Comparison of ENCODE assay signal across 11 cellular contexts in the genomic region with DNA sequence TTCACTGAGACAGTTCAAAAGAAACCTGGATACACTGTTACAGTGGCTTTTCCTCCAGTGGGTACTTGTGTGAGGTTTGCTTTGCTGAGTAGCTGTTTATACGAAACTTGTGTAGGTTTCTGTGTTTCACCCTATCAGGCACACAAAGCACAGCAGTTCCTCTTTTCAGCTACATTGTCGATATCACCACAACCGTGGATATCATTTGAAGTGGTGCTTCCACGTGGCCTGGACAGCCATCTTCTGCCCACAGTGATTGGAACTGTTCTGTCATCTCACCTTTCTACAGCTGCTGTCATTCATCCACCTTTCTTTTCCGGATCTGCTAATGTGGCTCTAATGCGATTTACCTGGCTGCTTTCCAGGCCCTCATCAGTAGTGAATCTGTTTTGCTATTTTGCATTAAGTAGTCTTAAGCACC.
DNase-seq lines count a peak whose midpoint lies in the region; ATAC-seq and TF ChIP-seq lines count a peak whose summit lies in the region.
"Had no signal": no experiment of that assay in that cellular context is flagged by ENCODE, and none has a peak within 500 bp of the region (broad histone marks: within the 10 kb centered on the region; RNA-seq: fewer than 3 reads in every experiment).

No MANE protein-coding gene starts in this region.

- H3K9me3 Mint-ChIP-seq in WTC11 = no peaks in the 10 kb centered on the region
- peaks cover 0 to 8% (median 2%) of the 10 kb centered on the region in 11 donors for H3K9me3 Mint-ChIP-seq in naive thymus-derived CD4-positive, alpha-beta T cell

- H3K27me3 ChIP-seq in osteoblast (ENCODE audit: insufficient read depth, low read length) = no peaks in the 10 kb centered on the region
- no peaks in the 10 kb centered on the region for H3K27me3 ChIP-seq in naive thymus-derived CD4-positive, alpha-beta T cell (ENCODE audit: control insufficient read depth in 2 of 2, insufficient read depth in 2 of 2, low read length in 2 of 2)
- H3K27me3 ChIP-seq: suprapubic skin had no signal

- H2AFZ ChIP-seq in osteoblast (ENCODE audit: low read length) = no peak overlapping the region

- H3K4me2 ChIP-seq in osteoblast (ENCODE audit: insufficient read depth, low read length) = no peak overlapping the region

- H3K27ac ChIP-seq in osteoblast (ENCODE audit: low read depth, low read length) = no peak overlapping the region
- H3K27ac ChIP-seq in naive thymus-derived CD4-positive, alpha-beta T cell (ENCODE audit: low read depth, low read length) = no peak overlapping the region
- H3K27ac ChIP-seq: coronary artery, suprapubic skin had no signal

- H3K79me2 ChIP-seq in osteoblast (ENCODE audit: insufficient read depth, low read length) = no peaks in the 10 kb centered on the region

- no peaks in the 10 kb centered on the region for H3K36me3 Mint-ChIP-seq in WTC11
- H3K36me3 Mint-ChIP-seq in naive thymus-derived CD4-positive, alpha-beta T cell = no peaks in the 10 kb centered on the region

- POLR2A ChIA-PET in WTC11 (lab: Charles Lee) = no interaction called here
- POLR2A ChIA-PET in naive thymus-derived CD4-positive, alpha-beta T cell (lab: Charles Lee) = no interaction called here

- ATAC-seq in GM18517 (IDR thresholded peaks at IDR 0.05; ENCODE audit: unreplicated experiment) (peak; percentile 82), HG02763 (IDR thresholded peaks at IDR 0.05; ENCODE audit: unreplicated experiment) (peak; percentile 80), WTC11 (no peak), GM21423 (IDR thresholded peaks at IDR 0.05; ENCODE audit: unreplicated experiment) (no peak)
- ATAC-seq in naive thymus-derived CD4-positive, alpha-beta T cell = no peak

- H3K9me3 ChIP-seq in osteoblast (ENCODE audit: low read depth, low read length) = no peaks in the 10 kb centered on the region
- no peaks in the 10 kb centered on the region for H3K9me3 ChIP-seq in naive thymus-derived CD4-positive, alpha-beta T cell (ENCODE audit: control insufficient read depth in 2 of 3, low read length in 3 of 3)
- H3K9me3 ChIP-seq: suprapubic skin had no signal

- intact Hi-C loops in naive thymus-derived CD4-positive, alpha-beta T cell (cut with micrococcal nuclease) = no loop called here

- no peaks in the 10 kb centered on the region for H4K20me1 ChIP-seq in osteoblast (ENCODE audit: insufficient read depth, low read length)

- no peak overlapping the region for H3K4me3 ChIP-seq in osteoblast (ENCODE audit: insufficient read depth, low read length)
- no peak overlapping the region for H3K4me3 ChIP-seq in naive thymus-derived CD4-positive, alpha-beta T cell (ENCODE audit: low read length)
- H3K4me3 ChIP-seq: coronary artery, suprapubic skin had no signal

- CTCF ChIA-PET in WTC11 (lab: Charles Lee) = no interaction called here
- CTCF ChIA-PET in naive thymus-derived CD4-positive, alpha-beta T cell (lab: Charles Lee) = interaction anchor here (0.6 kb wide), 1 partner anchor 28 kb away, joined by 3 read pairs; no protein-coding TSS in a partner anchor

- no peaks in the 10 kb centered on the region for H3K27me3 Mint-ChIP-seq in WTC11 (ENCODE audit: low read depth)
- no peaks in the 10 kb centered on the region for H3K27me3 Mint-ChIP-seq in naive thymus-derived CD4-positive, alpha-beta T cell

- TF ChIP-seq CTCF in WTC11 (IDR thresholded peaks at IDR 0.05) (no peak), osteoblast (IDR thresholded peaks at IDR 0.05; ENCODE audit: extremely low read depth, low read depth, low read length) (no peak)

- peaks cover 8% of the 10 kb centered on the region for H3K4me1 Mint-ChIP-seq in WTC11
- no peaks in the 10 kb centered on the region for H3K4me1 Mint-ChIP-seq in naive thymus-derived CD4-positive, alpha-beta T cell

- no peaks in the 10 kb centered on the region for H3K4me1 ChIP-seq in osteoblast (ENCODE audit: insufficient read depth, low read length)
- H3K4me1 ChIP-seq in naive thymus-derived CD4-positive, alpha-beta T cell (ENCODE audit: control insufficient read depth in 2 of 2, insufficient read depth in 2 of 2, low read length in 2 of 2) = no peaks in the 10 kb centered on the region
- H3K4me1 ChIP-seq: suprapubic skin had no signal

- no peaks in the 10 kb centered on the region for H3K36me3 ChIP-seq in osteoblast (ENCODE audit: insufficient read depth, low read length)
- H3K36me3 ChIP-seq in naive thymus-derived CD4-positive, alpha-beta T cell (ENCODE audit: control insufficient read depth in 2 of 3, insufficient read depth in 3 of 3, low read length in 3 of 3) = no peaks in the 10 kb centered on the region
- H3K36me3 ChIP-seq: suprapubic skin had no signal

- DNase-seq in NCI-H1092 treated with DMSO at 0.1 percent for 48 hours (lab: John Stamatoyannopoulos, UW) = peak; percentile 76
- DNase-seq in WTC11 (ENCODE audit: low spot score) = no peak
- no peak for DNase-seq in NCI-H2227 (lab: John Stamatoyannopoulos, UW; ENCODE audit: unreplicated experiment)
- no peak for DNase-seq in osteoblast (ENCODE audit: insufficient read length, low spot score, missing footprints)
- DNase-seq in naive thymus-derived CD4-positive, alpha-beta T cell = no peak
- DNase-seq: MV-4-11 had no signal

- H3K27ac Mint-ChIP-seq in WTC11 = 0 out of 2 replicates have a peak overlapping the region, but pooled peaks have one; percentile 9
- no peak overlapping the region for H3K27ac Mint-ChIP-seq in naive thymus-derived CD4-positive, alpha-beta T cell

- H3K4me3 Mint-ChIP-seq in WTC11 = no peak overlapping the region
- H3K4me3 Mint-ChIP-seq in naive thymus-derived CD4-positive, alpha-beta T cell = no peak overlapping the region

TF ChIP-seq in WTC11, 78 proteins besides CTCF, POLR2A, EP300 and RAD21 (continues in another document):
- TF ChIP-seq ZNF281 (CRISPR knock-in tag; IDR thresholded peaks at IDR 0.05) (no peak), MLX (CRISPR knock-in tag; IDR thresholded peaks at IDR 0.05) (no peak), E2F5 (CRISPR knock-in tag; IDR thresholded peaks at IDR 0.05) (no peak)
- TF ChIP-seq, protein P1, sequence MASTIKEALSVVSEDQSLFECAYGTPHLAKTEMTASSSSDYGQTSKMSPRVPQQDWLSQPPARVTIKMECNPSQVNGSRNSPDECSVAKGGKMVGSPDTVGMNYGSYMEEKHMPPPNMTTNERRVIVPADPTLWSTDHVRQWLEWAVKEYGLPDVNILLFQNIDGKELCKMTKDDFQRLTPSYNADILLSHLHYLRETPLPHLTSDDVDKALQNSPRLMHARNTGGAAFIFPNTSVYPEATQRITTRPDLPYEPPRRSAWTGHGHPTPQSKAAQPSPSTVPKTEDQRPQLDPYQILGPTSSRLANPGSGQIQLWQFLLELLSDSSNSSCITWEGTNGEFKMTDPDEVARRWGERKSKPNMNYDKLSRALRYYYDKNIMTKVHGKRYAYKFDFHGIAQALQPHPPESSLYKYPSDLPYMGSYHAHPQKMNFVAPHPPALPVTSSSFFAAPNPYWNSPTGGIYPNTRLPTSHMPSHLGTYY (CRISPR knock-in tag; IDR thresholded peaks at IDR 0.05) = no peak

Comparison
In these comparisons a context has a peak if more than half of its experiments do, and no peak if none do; other contexts are left out.
1. ATAC-seq: peak in GM18517 (single experiment) and HG02763 (single experiment); none in WTC11 (single experiment), GM21423 (single experiment) and naive thymus-derived CD4-positive, alpha-beta T cell (single experiment).